Comparison of ENCODE assay signal across 1 cellular context in genomic region chr1:45523975-45524374, GRCh38.
TF ChIP-seq lines count a peak whose summit lies in the region.

No MANE protein-coding gene starts in this region.

TF ChIP-seq in HepG2, 621 proteins besides CTCF, POLR2A, EP300 and RAD21:
- peak; percentile 68; the same call in 1 of the 2 replicates for TF ChIP-seq ZBTB33 (CRISPR knock-in tag; IDR thresholded peaks at IDR 0.05)
- TF ChIP-seq ZNF629 (CRISPR knock-in tag; conservative IDR thresholded peaks at IDR 0.05): 0 out of 2 replicates have a peak, but pooled peaks have one; percentile 7
